ENCODE assay signal across 8 cellular contexts in genomic region chr5:81194633-81195333, GRCh38. TPM values are rescaled to one million over a fixed set of nuclear protein-coding genes. Genes with fewer than 3 reads are reported as not detected.
A peak's percentile ranks its signal among the peaks of the same experiment; 100 is the strongest.
DNase-seq lines count a peak whose midpoint lies in the region; ATAC-seq and TF ChIP-seq lines count a peak whose summit lies in the region.

No MANE protein-coding gene starts in this region.

- TF ChIP-seq CTCF in KMS-11 (conservative IDR thresholded peaks at IDR 0.05; ENCODE audit: low read depth, low read length): peak; percentile 93

- H3K79me2 ChIP-seq in KMS-11 (ENCODE audit: insufficient read depth, low read depth): no peaks in the 10 kb centered on the region

- no peak overlapping the region for H3K9ac ChIP-seq in KMS-11
- peak overlapping the region in 1 of 5 donors; percentile 45 for H3K9ac ChIP-seq in subcutaneous abdominal adipose tissue (ENCODE audit: low read length in 5 of 5)

- no peak overlapping the region; the same call in 1 of the 2 replicates for H3K4me2 ChIP-seq in KMS-11

- no peaks in the 10 kb centered on the region for H3K27me3 ChIP-seq in KMS-11 (ENCODE audit: insufficient read depth, low read depth)
- no peaks in the 10 kb centered on the region for H3K27me3 ChIP-seq in subcutaneous abdominal adipose tissue (ENCODE audit: control insufficient read depth in 5 of 5, insufficient read depth in 4 of 5, low read length in 5 of 5)

- DNase-seq in DMS 273 treated with DMSO at 0.1 percent for 48 hours (lab: John Stamatoyannopoulos, UW): peak; percentile 13
- peak; percentile 10 for DNase-seq in SIG-M5 (lab: John Stamatoyannopoulos, UW)
- DNase-seq in activated effector memory CD4-positive, alpha-beta T cell treated with Interleukin-2 at 50 U/mL for 16 hours: peak; percentile 69
- DNase-seq in foreskin melanocyte: peak; percentile 65
- peak; percentile 65 for DNase-seq in occipital lobe (lab: John Stamatoyannopoulos, UW)

- H3K36me3 ChIP-seq in KMS-11 (ENCODE audit: insufficient read depth) (no peaks in the 10 kb centered on the region), subcutaneous abdominal adipose tissue (ENCODE audit: control insufficient read depth in 5 of 5, insufficient read depth in 5 of 5, low read length in 5 of 5) (peaks cover 0 to 3% (median 0%) of the 10 kb centered on the region in 5 donors)

- 0 out of 2 replicates have a peak overlapping the region, but pooled peaks have one; percentile 31 for H2AFZ ChIP-seq in KMS-11 (ENCODE audit: low read depth)

- H3K4me3 ChIP-seq in KMS-11 (IDR thresholded peaks at IDR 0.05; ENCODE audit: insufficient read depth, low read depth, low read length) (no peak overlapping the region), subcutaneous abdominal adipose tissue (ENCODE audit: low read depth in 1 of 5, low read length in 5 of 5) (peak overlapping the region in 3 of 5 donors; percentile 8 to 53 (median 46))

- no peak overlapping the region for H3K27ac ChIP-seq in KMS-11
- peak overlapping the region; percentile 44 for H3K27ac ChIP-seq in subcutaneous abdominal adipose tissue (ENCODE audit: low read depth, low read length)

- no peaks in the 10 kb centered on the region for H3K9me3 ChIP-seq in subcutaneous abdominal adipose tissue (ENCODE audit: control insufficient read depth in 5 of 5, low read length in 5 of 5)

- H4K20me1 ChIP-seq in KMS-11 (ENCODE audit: insufficient read depth): no peaks in the 10 kb centered on the region

- H3K4me1 ChIP-seq in KMS-11 (ENCODE audit: low read depth, poor library complexity, severe bottlenecking) (no peaks in the 10 kb centered on the region), subcutaneous abdominal adipose tissue (ENCODE audit: control insufficient read depth in 5 of 5, insufficient read depth in 5 of 5, low read length in 5 of 5) (peaks cover 2 to 19% (median 13%) of the 10 kb centered on the region in 5 donors)

- ATAC-seq in GM21619 (IDR thresholded peaks at IDR 0.05; ENCODE audit: unreplicated experiment): peak; percentile 95

RNA-seq across cellular contexts. Expression of gene CKMT2, which starts 38.3 kb away (rescaled TPM):
- total RNA-seq in occipital lobe: 1.2 TPM

Comparison
In these comparisons a context has a peak if more than half of its experiments do, and no peak if none do; other contexts are left out.
1. DNase-seq: peak in every context shown above with its lines; median percentile 69 in activated effector memory CD4-positive, alpha-beta T cell treated with Interleukin-2 at 50 U/mL for 16 hours; 65 in foreskin melanocyte; 65 in occipital lobe; 13 in DMS 273 treated with DMSO at 0.1 percent for 48 hours; 10 in SIG-M5.